In genomic region chr18:28522250-28522649, GRCh38 we compare ENCODE assay signal across 29 cellular contexts.
"Had no signal": no experiment of that assay in that cellular context is flagged by ENCODE, and none has a peak within 500 bp of the region (broad histone marks: within the 10 kb centered on the region; RNA-seq: fewer than 3 reads in every experiment).

No MANE protein-coding gene starts in this region.

- H3K4me1 ChIP-seq: adrenal gland, ascending aorta, esophagus muscularis mucosa, foreskin keratinocyte, heart left ventricle, left lung, lower lobe of right lung, pancreas, prostate gland, upper lobe of right lung had no signal

- H3K36me3 ChIP-seq: adrenal gland, ascending aorta, brain microvascular endothelial cell, esophagus muscularis mucosa, heart left ventricle, left lung, lower lobe of right lung, pancreas, prostate gland, upper lobe of right lung had no signal

- H3K4me3 Mint-ChIP-seq: activated CD8-positive, alpha-beta memory T cell treated with anti-CD3 and anti-CD28 coated beads, Interleukin-2, amount 10 ng/mL, durations not matched to agents 7 days and 5 days; activated CD8-positive, alpha-beta T cell treated with anti-CD3 and anti-CD28 coated beads, Interleukin-2, amount 10 ng/mL, durations not matched to agents 7 days and 5 days; activated naive CD8-positive, alpha-beta T cell; natural killer cell; stimulated activated effector memory CD8-positive, alpha-beta T cell treated with anti-CD3 and anti-CD28 coated beads, Interleukin-12 subunit alpha, Interleukin-12 subunit beta, amount 100 ng/mL, for 72 hours; stimulated activated naive CD8-positive, alpha-beta T cell treated with anti-CD3 and anti-CD28 coated beads, Interleukin-15, Interleukin-2, amounts not matched to agents 100 ng/mL and 50 ng/mL, for 24 hours had no signal

- H3K4me3 ChIP-seq: adrenal gland, ascending aorta, esophagus muscularis mucosa, heart left ventricle, left lung, lower lobe of right lung, pancreas, prostate gland, skin epidermis, upper lobe of right lung had no signal

- H3K27me3 Mint-ChIP-seq: activated CD8-positive, alpha-beta memory T cell treated with anti-CD3 and anti-CD28 coated beads, Interleukin-2, amount 10 ng/mL, durations not matched to agents 7 days and 5 days; activated naive CD8-positive, alpha-beta T cell; stimulated activated naive CD8-positive, alpha-beta T cell treated with anti-CD3 and anti-CD28 coated beads, Interleukin-15, Interleukin-2, amounts not matched to agents 100 ng/mL and 50 ng/mL, for 24 hours had no signal

- FAIRE-seq: pancreas had no signal

- DNase-seq: activated CD4-positive, alpha-beta T cell treated with anti-CD3 and anti-CD28 coated beads, Interleukin-2, amount 50 U/mL, for 1 hour; activated CD4-positive, CD25-positive, alpha-beta regulatory T cell treated with anti-CD3 and anti-CD28 coated beads, Interleukin-2, amount 50 U/mL, for 72 hours; activated CD8-positive, alpha-beta memory T cell treated with anti-CD3 and anti-CD28 coated beads, Interleukin-2, amount 10 ng/mL, durations not matched to agents 7 days and 5 days; activated CD8-positive, alpha-beta T cell treated with anti-CD3 and anti-CD28 coated beads, Interleukin-2, amount 10 ng/mL, durations not matched to agents 7 days and 5 days; activated naive CD4-positive, alpha-beta T cell; activated T-cell treated with anti-CD3 and anti-CD28 coated beads, Interleukin-2, amount 50 U/mL, for 48 hours; adrenal gland; brain microvascular endothelial cell; cortex of kidney; foreskin keratinocyte; heart left ventricle; hypothalamus; left lung; lower lobe of right lung; mesendoderm; natural killer cell; pancreas; retina; stimulated activated CD4-positive, alpha-beta T cell treated with anti-CD3 and anti-CD28 coated beads, Interleukin-4, amount 100 ng/mL, for 24 hours; substantia nigra; T-helper 2 cell; upper lobe of right lung had no signal

- H3K27ac ChIP-seq: adrenal gland, ascending aorta, brain microvascular endothelial cell, esophagus muscularis mucosa, foreskin keratinocyte, heart left ventricle, left lung, lower lobe of right lung, pancreas, prostate gland, skin epidermis, upper lobe of right lung had no signal

- H3K4me1 Mint-ChIP-seq: activated CD8-positive, alpha-beta memory T cell treated with anti-CD3 and anti-CD28 coated beads, Interleukin-2, amount 10 ng/mL, durations not matched to agents 7 days and 5 days; natural killer cell; stimulated activated effector memory CD8-positive, alpha-beta T cell treated with anti-CD3 and anti-CD28 coated beads, Interleukin-12 subunit alpha, Interleukin-12 subunit beta, amount 100 ng/mL, for 72 hours had no signal

- H3K9me3 ChIP-seq: adrenal gland, ascending aorta, esophagus muscularis mucosa, heart left ventricle, lower lobe of right lung, pancreas, prostate gland, upper lobe of right lung had no signal

- H3K27ac Mint-ChIP-seq: activated CD8-positive, alpha-beta memory T cell treated with anti-CD3 and anti-CD28 coated beads, Interleukin-2, amount 10 ng/mL, durations not matched to agents 7 days and 5 days; activated CD8-positive, alpha-beta T cell treated with anti-CD3 and anti-CD28 coated beads, Interleukin-2, amount 10 ng/mL, durations not matched to agents 7 days and 5 days; activated naive CD8-positive, alpha-beta T cell; natural killer cell; stimulated activated effector memory CD8-positive, alpha-beta T cell treated with anti-CD3 and anti-CD28 coated beads, Interleukin-12 subunit alpha, Interleukin-12 subunit beta, amount 100 ng/mL, for 72 hours; stimulated activated naive CD8-positive, alpha-beta T cell treated with anti-CD3 and anti-CD28 coated beads, Interleukin-15, Interleukin-2, amounts not matched to agents 100 ng/mL and 50 ng/mL, for 24 hours had no signal

- H3K27me3 ChIP-seq: adrenal gland, ascending aorta, brain microvascular endothelial cell, esophagus muscularis mucosa, heart left ventricle, left lung, pancreas, upper lobe of right lung had no signal

- H3K36me3 Mint-ChIP-seq: activated CD8-positive, alpha-beta memory T cell treated with anti-CD3 and anti-CD28 coated beads, Interleukin-2, amount 10 ng/mL, durations not matched to agents 7 days and 5 days; activated naive CD8-positive, alpha-beta T cell; natural killer cell; stimulated activated effector memory CD8-positive, alpha-beta T cell treated with anti-CD3 and anti-CD28 coated beads, Interleukin-12 subunit alpha, Interleukin-12 subunit beta, amount 100 ng/mL, for 72 hours had no signal
